Comparison of ENCODE assay signal across 7 cellular contexts in genomic region chr13:89937420-89937819, GRCh38.
"Had no signal": no experiment of that assay in that cellular context is flagged by ENCODE, and none has a peak within 500 bp of the region (broad histone marks: within the 10 kb centered on the region; RNA-seq: fewer than 3 reads in every experiment).

No MANE protein-coding gene starts in this region.

- H3K4me3 ChIP-seq: GM12878 had no signal

- DNase-seq: GDM1, GF-D8 had no signal

- ATAC-seq: GM12878 had no signal

- FAIRE-seq: GM12878, GM12891, GM12892, GM18507, GM19239 had no signal
